ENCODE assay signal across 4 cellular contexts in genomic region chr3:21105784-21106183, GRCh38.
"Had no signal": no experiment of that assay in that cellular context is flagged by ENCODE, and none has a peak within 500 bp of the region (broad histone marks: within the 10 kb centered on the region; RNA-seq: fewer than 3 reads in every experiment).

No MANE protein-coding gene starts in this region.

- DNase-seq: H7, HCEC 1CT, IMR-90 had no signal

- ATAC-seq: GM23338 had no signal

- H3K4me3 ChIP-seq: GM23338 had no signal

- H3K4me2 ChIP-seq: GM23338 had no signal

- H3K4me3 Mint-ChIP-seq: GM23338 had no signal

- H3K4me1 Mint-ChIP-seq: GM23338 had no signal

- H3K9me3 Mint-ChIP-seq: GM23338 had no signal

- H2AFZ ChIP-seq: GM23338 had no signal

- H3K27ac Mint-ChIP-seq: GM23338 had no signal
